1 cellular context compared by ENCODE assay signal in genomic region chr10:43727935-43728334, GRCh38.
TF ChIP-seq lines count a peak whose summit lies in the region.

No MANE protein-coding gene starts in this region.

TF ChIP-seq in K562, 482 proteins besides CTCF, POLR2A, EP300 and RAD21 (continued from another document):
- TF ChIP-seq BCLAF1 (IDR thresholded peaks at IDR 0.05; ENCODE audit: borderline replicate concordance in 1 of 2, control insufficient read depth in 1 of 2, low read depth in 2 of 2, low read length in 1 of 2) (no peak), ZBTB7A (IDR thresholded peaks at IDR 0.05; ENCODE audit: borderline replicate concordance, control insufficient read depth, low read depth, low read length) (no peak)
- TF ChIP-seq, protein P1, sequence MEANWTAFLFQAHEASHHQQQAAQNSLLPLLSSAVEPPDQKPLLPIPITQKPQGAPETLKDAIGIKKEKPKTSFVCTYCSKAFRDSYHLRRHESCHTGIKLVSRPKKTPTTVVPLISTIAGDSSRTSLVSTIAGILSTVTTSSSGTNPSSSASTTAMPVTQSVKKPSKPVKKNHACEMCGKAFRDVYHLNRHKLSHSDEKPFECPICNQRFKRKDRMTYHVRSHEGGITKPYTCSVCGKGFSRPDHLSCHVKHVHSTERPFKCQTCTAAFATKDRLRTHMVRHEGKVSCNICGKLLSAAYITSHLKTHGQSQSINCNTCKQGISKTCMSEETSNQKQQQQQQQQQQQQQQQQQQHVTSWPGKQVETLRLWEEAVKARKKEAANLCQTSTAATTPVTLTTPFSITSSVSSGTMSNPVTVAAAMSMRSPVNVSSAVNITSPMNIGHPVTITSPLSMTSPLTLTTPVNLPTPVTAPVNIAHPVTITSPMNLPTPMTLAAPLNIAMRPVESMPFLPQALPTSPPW (CRISPR knock-in tag; IDR thresholded peaks at IDR 0.05) = no peak
TF ChIP-seq in K562: peak in this region for 0.
